In genomic region chr2:3376821-3377220, GRCh38 we compare ENCODE assay signal across 8 cellular contexts. TPM values are rescaled to one million over a fixed set of nuclear protein-coding genes. Genes with fewer than 3 reads are reported as not detected.
DNase-seq lines count a peak whose midpoint lies in the region; ATAC-seq and TF ChIP-seq lines count a peak whose summit lies in the region.

No MANE protein-coding gene starts in this region.

- H3K27me3 Mint-ChIP-seq in activated T-cell treated with anti-CD3 and anti-CD28 coated beads, Interleukin-2, amount 50 U/mL, for 24 hours: no peaks in the 10 kb centered on the region
- no peaks in the 10 kb centered on the region for H3K27me3 Mint-ChIP-seq in activated naive CD8-positive, alpha-beta T cell treated with anti-CD3 and anti-CD28 coated beads, Interleukin-2, amount 10 ng/mL, durations not matched to agents 7 days and 5 days

- no peak for TF ChIP-seq POLR2A in testis (IDR thresholded peaks at IDR 0.05)

- peaks cover 42% of the 10 kb centered on the region for H3K4me1 Mint-ChIP-seq in activated T-cell treated with anti-CD3 and anti-CD28 coated beads, Interleukin-2, amount 50 U/mL, for 24 hours (ENCODE audit: low read depth)
- peaks cover 25% of the 10 kb centered on the region for H3K4me1 Mint-ChIP-seq in activated naive CD8-positive, alpha-beta T cell treated with anti-CD3 and anti-CD28 coated beads, Interleukin-2, amount 10 ng/mL, durations not matched to agents 7 days and 5 days

- no peaks in the 10 kb centered on the region for H3K27me3 ChIP-seq in left lung
- H3K27me3 ChIP-seq in testis: no peaks in the 10 kb centered on the region

- TF ChIP-seq CTCF in left lung (IDR thresholded peaks at IDR 0.05) (no peak), testis (IDR thresholded peaks at IDR 0.05) (no peak)

- 42 to 58% methylated on average over 6 of the region's 6 CpGs for WGBS in testis, 2 donors

- intact Hi-C loops in left lung (cut with DNase I): no loop called here
- intact Hi-C loops in testis (cut with DNase I; ENCODE audit: low total_unique reads): no loop called here

- H3K27ac ChIP-seq in left lung: no peak overlapping the region
- no peak overlapping the region for H3K27ac ChIP-seq in testis

- peak overlapping the region; percentile 99 for H3K27ac Mint-ChIP-seq in activated T-cell treated with anti-CD3 and anti-CD28 coated beads, Interleukin-2, amount 50 U/mL, for 24 hours
- H3K27ac Mint-ChIP-seq in activated naive CD8-positive, alpha-beta T cell treated with anti-CD3 and anti-CD28 coated beads, Interleukin-2, amount 10 ng/mL, durations not matched to agents 7 days and 5 days: peak overlapping the region; percentile 95

- H3K36me3 ChIP-seq in left lung (peaks cover 0 to under 1% of the 10 kb centered on the region in 2 donors), testis (ENCODE audit: low read depth, missing control alignments) (no peaks in the 10 kb centered on the region)

- H3K9me3 ChIP-seq in left lung: peaks cover 0 to 7% of the 10 kb centered on the region in 2 donors
- H3K9me3 ChIP-seq in testis: no peaks in the 10 kb centered on the region

- H3K4me1 ChIP-seq in left lung (peaks cover 22 to 39% of the 10 kb centered on the region in 2 donors), testis (peaks cover 11% of the 10 kb centered on the region)

- no peak for ATAC-seq in activated naive CD8-positive, alpha-beta T cell treated with anti-CD3 and anti-CD28 coated beads, Interleukin-2, amount 10 ng/mL, durations not matched to agents 7 days and 5 days (ENCODE audit: low read depth)
- ATAC-seq in left lung: no peak
- no peak for ATAC-seq in GM21717 (IDR thresholded peaks at IDR 0.05; ENCODE audit: unreplicated experiment)
- ATAC-seq in GM21528 (IDR thresholded peaks at IDR 0.05; ENCODE audit: low FRiP score, unreplicated experiment): no peak

- POLR2A ChIA-PET in activated naive CD8-positive, alpha-beta T cell treated with anti-CD3 and anti-CD28 coated beads, Interleukin-2, amount 10 ng/mL, durations not matched to agents 7 days and 5 days (lab: Charles Lee): no interaction called here

- no peak for DNase-seq in activated T-cell treated with anti-CD3 and anti-CD28 coated beads, Interleukin-2, amount 50 U/mL, for 24 hours
- DNase-seq in activated T-cell treated with anti-CD3 and anti-CD28 coated beads for 4 hours (no peak), left lung (no peak), testis (no peak), NCI-H2227 (lab: John Stamatoyannopoulos, UW; ENCODE audit: unreplicated experiment) (no peak)
- DNase-seq in activated naive CD8-positive, alpha-beta T cell treated with anti-CD3 and anti-CD28 coated beads, Interleukin-2, amount 10 ng/mL, durations not matched to agents 7 days and 5 days: no peak

- H3K4me3 ChIP-seq in left lung (peak overlapping the region; percentile 80 to 86), testis (peak overlapping the region; percentile 75 to 90)

- peak overlapping the region; percentile 99 for H3K4me3 Mint-ChIP-seq in activated T-cell treated with anti-CD3 and anti-CD28 coated beads, Interleukin-2, amount 50 U/mL, for 24 hours
- peak overlapping the region; percentile 92 for H3K4me3 Mint-ChIP-seq in activated naive CD8-positive, alpha-beta T cell treated with anti-CD3 and anti-CD28 coated beads, Interleukin-2, amount 10 ng/mL, durations not matched to agents 7 days and 5 days

- no peaks in the 10 kb centered on the region for H3K9me3 Mint-ChIP-seq in activated T-cell treated with anti-CD3 and anti-CD28 coated beads, Interleukin-2, amount 50 U/mL, for 24 hours
- H3K9me3 Mint-ChIP-seq in activated naive CD8-positive, alpha-beta T cell treated with anti-CD3 and anti-CD28 coated beads, Interleukin-2, amount 10 ng/mL, durations not matched to agents 7 days and 5 days: no peaks in the 10 kb centered on the region

- peaks cover 37% of the 10 kb centered on the region for H3K36me3 Mint-ChIP-seq in activated T-cell treated with anti-CD3 and anti-CD28 coated beads, Interleukin-2, amount 50 U/mL, for 24 hours (ENCODE audit: low read depth)
- peaks cover 13% of the 10 kb centered on the region for H3K36me3 Mint-ChIP-seq in activated naive CD8-positive, alpha-beta T cell treated with anti-CD3 and anti-CD28 coated beads, Interleukin-2, amount 10 ng/mL, durations not matched to agents 7 days and 5 days

RNA-seq across cellular contexts. Expression of gene EIPR1, which starts 0.8 kb away (rescaled TPM):
- total RNA-seq in activated naive CD8-positive, alpha-beta T cell treated with anti-CD3 and anti-CD28 coated beads, Interleukin-2, amount 10 ng/mL, durations not matched to agents 7 days and 5 days: 10 to 100 TPM; 31.0 to 34.6 TPM
- total RNA-seq in left lung: 10 to 100 TPM; 18.2 to 22.3 TPM
- 10 to 100 TPM; 32.1 to 40.2 TPM for total RNA-seq in testis
- 31.5 TPM for polyA plus RNA-seq in testis (ENCODE audit: insufficient read depth, low read depth, low replicate concordance)

RNA-seq across cellular contexts. Expression of gene TRAPPC12, which starts 2.7 kb away (rescaled TPM):
- 100 to 1,000 TPM; 106 to 116 TPM for total RNA-seq in activated naive CD8-positive, alpha-beta T cell treated with anti-CD3 and anti-CD28 coated beads, Interleukin-2, amount 10 ng/mL, durations not matched to agents 7 days and 5 days
- total RNA-seq in left lung: 10 to 100 TPM; 83.0 to 99.4 TPM
- total RNA-seq in testis: 100 to 1,000 TPM; 172 to 236 TPM
- 406 TPM for polyA plus RNA-seq in testis (ENCODE audit: insufficient read depth, low read depth, low replicate concordance)
